Comparison of ENCODE assay signal across 16 cellular contexts in the genomic region with DNA sequence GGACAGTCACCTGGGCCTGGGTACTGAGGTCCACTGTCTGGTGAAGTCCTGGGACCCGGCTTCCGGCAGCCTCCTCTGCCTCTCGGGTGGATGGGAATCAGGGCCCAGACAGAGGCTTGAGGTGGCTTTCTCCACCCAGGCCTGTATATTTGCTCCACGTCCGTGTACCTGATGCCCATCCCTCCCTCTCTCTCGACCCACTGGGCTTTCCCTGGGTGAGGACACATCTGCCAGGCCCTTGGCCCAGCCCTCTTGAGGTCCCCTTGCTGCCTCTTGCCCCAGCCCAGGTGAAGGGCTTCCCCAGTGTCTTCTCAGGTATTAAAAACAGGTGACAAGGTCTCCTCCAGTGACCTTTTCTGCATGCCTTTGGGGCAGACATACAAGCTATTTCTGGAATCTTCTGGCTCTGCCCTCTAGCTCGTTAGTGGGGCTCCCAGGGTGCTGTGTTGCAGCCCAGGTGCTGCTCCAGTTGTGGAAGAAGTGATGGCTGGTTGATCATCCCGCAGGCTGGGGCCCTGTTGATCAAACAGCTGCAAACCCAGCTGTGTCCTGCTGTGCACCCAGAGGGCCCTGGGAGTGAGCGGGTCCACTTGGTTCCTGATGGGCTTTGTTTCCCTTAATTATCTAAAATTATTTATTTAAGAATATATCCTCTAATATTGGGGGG. TPM values are rescaled to one million over a fixed set of nuclear protein-coding genes. Genes with fewer than 3 reads are reported as not detected.
"Had no signal": no experiment of that assay in that cellular context is flagged by ENCODE, and none has a peak within 500 bp of the region (broad histone marks: within the 10 kb centered on the region; RNA-seq: fewer than 3 reads in every experiment).

No MANE protein-coding gene starts in this region.

- DNase-seq: activated CD4-positive, alpha-beta T cell treated with anti-CD3 and anti-CD28 coated beads for 1 hour; activated CD4-positive, alpha-beta T cell treated with anti-CD3 and anti-CD28 coated beads, Interleukin-2, amount 50 U/mL, for 4 hours; activated gamma-delta T cell treated with Interleukin-2 at 50 U/mL for 16 hours; adrenal gland; foreskin fibroblast; mesendoderm; naive thymus-derived CD4-positive, alpha-beta T cell; stimulated activated naive CD8-positive, alpha-beta T cell treated with anti-CD3 and anti-CD28 coated beads, Interleukin-15, Interleukin-2, amounts not matched to agents 100 U/mL and 50 U/mL, for 24 hours; SW 1271; T-helper 2 cell; WERI-Rb-1 had no signal

- H3K9me3 Mint-ChIP-seq: type B pancreatic cell had no signal

- H3K27me3 ChIP-seq: adrenal gland, pancreas had no signal

- ATAC-seq: activated naive CD4-positive, alpha-beta T cell treated with anti-CD3 and anti-CD28 coated beads, Interleukin-2, amount 50 U/mL, for 72 hours; naive thymus-derived CD4-positive, alpha-beta T cell; stimulated activated naive CD8-positive, alpha-beta T cell treated with anti-CD3 and anti-CD28 coated beads, Interleukin-15, Interleukin-2, amounts not matched to agents 100 U/mL and 50 U/mL, for 24 hours had no signal

- H3K4me1 ChIP-seq: adrenal gland had no signal

- H3K27ac Mint-ChIP-seq: naive thymus-derived CD4-positive, alpha-beta T cell; type B pancreatic cell had no signal

- H3K27ac ChIP-seq: adrenal gland, epithelial cell of prostate, WERI-Rb-1 had no signal

- H3K4me3 Mint-ChIP-seq: naive thymus-derived CD4-positive, alpha-beta T cell; type B pancreatic cell had no signal

- H3K9me3 ChIP-seq: adrenal gland, pancreas had no signal

- H3K27me3 Mint-ChIP-seq: naive thymus-derived CD4-positive, alpha-beta T cell had no signal

- H3K4me3 ChIP-seq: adrenal gland, pancreas had no signal

- H3K36me3 ChIP-seq: adrenal gland, pancreas, WERI-Rb-1 had no signal

- H3K36me3 Mint-ChIP-seq: activated naive CD4-positive, alpha-beta T cell treated with anti-CD3 and anti-CD28 coated beads, Interleukin-2, amount 50 U/mL, for 72 hours; naive thymus-derived CD4-positive, alpha-beta T cell had no signal

RNA-seq across cellular contexts. Expression of gene ACR, which starts 25.5 kb away (rescaled TPM):
- total RNA-seq: activated naive CD4-positive, alpha-beta T cell treated with anti-CD3 and anti-CD28 coated beads, Interleukin-2, amount 50 U/mL, for 72 hours; bronchial epithelial cell; naive thymus-derived CD4-positive, alpha-beta T cell had no signal
- polyA plus RNA-seq: naive thymus-derived CD4-positive, alpha-beta T cell had no signal

RNA-seq across cellular contexts. Expression of gene SHANK3, which starts 39.9 kb away (rescaled TPM):
- polyA plus RNA-seq: naive thymus-derived CD4-positive, alpha-beta T cell had no signal
